Comparison of ENCODE assay signal across 1 cellular context in the genomic region with DNA sequence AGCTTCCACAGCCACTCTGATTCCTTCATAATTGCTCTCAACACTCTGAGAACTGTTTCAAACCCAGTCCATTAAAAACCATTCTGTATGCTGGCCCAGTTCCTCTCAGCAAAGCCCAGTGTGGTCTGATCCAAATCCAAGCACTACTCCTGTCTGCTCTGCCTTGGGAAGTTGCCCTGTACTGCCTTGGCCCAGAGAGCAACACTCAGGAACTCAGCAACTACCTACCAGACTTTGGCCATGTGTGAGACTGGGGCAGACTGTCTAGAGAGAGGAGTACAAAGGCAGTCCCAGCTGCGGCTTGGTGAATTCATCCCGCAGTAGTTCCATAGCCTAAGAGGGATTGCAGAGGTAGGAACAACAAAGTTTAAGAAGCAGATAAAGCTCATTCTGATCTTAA.
TF ChIP-seq lines count a peak whose summit lies in the region.

No MANE protein-coding gene starts in this region.

TF ChIP-seq in GM12878, 131 proteins besides CTCF, POLR2A, EP300 and RAD21 (continued from another document):
- no peak for TF ChIP-seq PRDM15 (CRISPR knock-in tag; IDR thresholded peaks at IDR 0.05)
- no peak for TF ChIP-seq HDAC2 (IDR thresholded peaks at IDR 0.05)
- no peak for TF ChIP-seq CHD2 (IDR thresholded peaks at IDR 0.05; ENCODE audit: borderline replicate concordance, low read depth, low read length)
- TF ChIP-seq FOS (IDR thresholded peaks at IDR 0.05; ENCODE audit: borderline replicate concordance, extremely low read depth, insufficient read length), result no peak
- no peak for TF ChIP-seq IKZF1 (conservative IDR thresholded peaks at IDR 0.05)
- TF ChIP-seq TBL1XR1 (IDR thresholded peaks at IDR 0.05; ENCODE audit: low read depth, low read length), result no peak
- no peak for TF ChIP-seq MYB (IDR thresholded peaks at IDR 0.05; ENCODE audit: borderline replicate concordance, low read depth, low read length)
- TF ChIP-seq IKZF2 (IDR thresholded peaks at IDR 0.05), result no peak
- no peak for TF ChIP-seq BACH1 (IDR thresholded peaks at IDR 0.05; ENCODE audit: borderline replicate concordance)
- TF ChIP-seq YBX1 (IDR thresholded peaks at IDR 0.05), result no peak
- TF ChIP-seq MYC (IDR thresholded peaks at IDR 0.05; ENCODE audit: insufficient read depth, insufficient read length, insufficient replicate concordance, low read length, severe bottlenecking), result no peak
- no peak for TF ChIP-seq ZNF592 (IDR thresholded peaks at IDR 0.05)
TF ChIP-seq in GM12878: peak in this region for 0.
